ENCODE assay signal across 29 cellular contexts in the genomic region with DNA sequence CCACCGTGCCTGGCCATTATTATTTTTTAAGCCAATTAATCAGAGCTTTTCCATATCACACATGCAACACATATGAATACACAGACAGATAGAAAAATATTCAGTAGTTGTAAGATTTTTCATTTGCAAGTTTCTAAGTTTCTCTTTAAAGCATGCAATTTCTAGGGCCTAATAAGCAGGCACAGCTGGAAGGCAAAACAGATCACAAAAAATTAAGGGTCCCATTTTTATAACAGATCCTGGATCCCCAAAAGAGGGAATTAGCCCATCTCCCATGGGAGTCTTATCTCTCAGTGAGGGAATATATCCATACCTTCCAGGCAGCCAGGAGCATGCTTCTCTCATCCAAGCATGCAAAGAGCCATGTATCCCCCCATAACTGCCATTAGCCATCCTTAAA. TPM values are rescaled to one million over a fixed set of nuclear protein-coding genes. Genes with fewer than 3 reads are reported as not detected.
"Had no signal": no experiment of that assay in that cellular context is flagged by ENCODE, and none has a peak within 500 bp of the region (broad histone marks: within the 10 kb centered on the region; RNA-seq: fewer than 3 reads in every experiment).

No MANE protein-coding gene starts in this region.

- H3K27ac Mint-ChIP-seq: dendritic cell treated with granulocyte-macrophage colony-stimulating factor and Interleukin-4, amounts not matched to agents 40 ng/mL and 50 ng/mL, for 4 days; effector memory CD8-positive, alpha-beta T cell had no signal

- H3K4me3 Mint-ChIP-seq: dendritic cell treated with granulocyte-macrophage colony-stimulating factor and Interleukin-4, amounts not matched to agents 40 ng/mL and 50 ng/mL, for 4 days; effector memory CD8-positive, alpha-beta T cell had no signal

- ATAC-seq: effector memory CD8-positive, alpha-beta T cell; esophagus mucosa; foreskin keratinocyte; gastrocnemius medialis; gastroesophageal sphincter; heart left ventricle; heart right ventricle had no signal

- H3K27ac ChIP-seq: colonic mucosa, coronary artery, dorsolateral prefrontal cortex, epithelial cell of prostate, esophagus muscularis mucosa, esophagus squamous epithelium, foreskin keratinocyte, gastrocnemius medialis, gastroesophageal sphincter, heart left ventricle, heart right ventricle had no signal

- DNase-seq: colonic mucosa; cortex of kidney; dermis blood vessel endothelial cell; dorsolateral prefrontal cortex; effector CD4-positive, alpha-beta T cell; effector CD8-positive, alpha-beta T cell; effector memory CD4-positive, alpha-beta T cell; effector memory CD8-positive, alpha-beta T cell; erythroblast; esophagus squamous epithelium; foreskin fibroblast; foreskin keratinocyte; foreskin melanocyte; gastrocnemius medialis; glutamatergic neuron; head of caudate nucleus; heart left ventricle; heart right ventricle had no signal

- H3K9me3 ChIP-seq: colonic mucosa, gastrocnemius medialis had no signal

- H3K4me1 ChIP-seq: colonic mucosa, esophagus muscularis mucosa, esophagus squamous epithelium, gastrocnemius medialis, gastroesophageal sphincter, heart left ventricle, heart right ventricle had no signal

- FAIRE-seq: colon, endometrium, endothelial cell of umbilical vein, frontal cortex had no signal

- H3K27me3 ChIP-seq: colonic mucosa, dorsolateral prefrontal cortex, esophagus muscularis mucosa, esophagus squamous epithelium, foreskin keratinocyte, gastrocnemius medialis, gastroesophageal sphincter, heart left ventricle, heart right ventricle had no signal

- H3K4me3 ChIP-seq: colonic mucosa, coronary artery, dorsolateral prefrontal cortex, esophagus muscularis mucosa, esophagus squamous epithelium, gastrocnemius medialis, gastroesophageal sphincter, heart left ventricle, heart right ventricle had no signal

- H3K36me3 ChIP-seq: colonic mucosa, esophagus muscularis mucosa, esophagus squamous epithelium, gastrocnemius medialis, gastroesophageal sphincter, heart left ventricle, heart right ventricle had no signal

- H3K27me3 Mint-ChIP-seq: dendritic cell treated with granulocyte-macrophage colony-stimulating factor and Interleukin-4, amounts not matched to agents 40 ng/mL and 50 ng/mL, for 4 days had no signal

RNA-seq across cellular contexts. Expression of a gene that starts 31.2 kb away (rescaled TPM):
- total RNA-seq: dermis microvascular lymphatic vessel endothelial cell, gastrocnemius medialis had no signal
